Comparison of ENCODE assay signal across 3 cellular contexts in genomic region chr2:204898928-204899640, GRCh38.
A peak's percentile ranks its signal among the peaks of the same experiment; 100 is the strongest.
TF ChIP-seq lines count a peak whose summit lies in the region.

No MANE protein-coding gene starts in this region.

TF ChIP-seq in HepG2, 621 proteins besides CTCF, POLR2A, EP300 and RAD21:
- no peak for TF ChIP-seq HNRNPH1 (optimal IDR thresholded peaks at IDR 0.05; ENCODE audit: low read depth, low read length)
- peak; percentile 75 for TF ChIP-seq HNRNPK (IDR thresholded peaks at IDR 0.05; ENCODE audit: low read depth, low read length, poor library complexity, severe bottlenecking)
- TF ChIP-seq CEBPB (IDR thresholded peaks at IDR 0.05; ENCODE audit: borderline replicate concordance, low read depth, low read length), result peak; percentile 70; the same call in 1 of the 2 replicates

TF ChIP-seq in IMR-90, 13 proteins besides CTCF, POLR2A, EP300 and RAD21:
- TF ChIP-seq RCOR1 (IDR thresholded peaks at IDR 0.05; ENCODE audit: insufficient replicate concordance, low read length) (no peak), MAFK (IDR thresholded peaks at IDR 0.05; ENCODE audit: low read depth, low read length) (no peak), CHD1 (IDR thresholded peaks at IDR 0.05; ENCODE audit: low read depth, low read length) (no peak), CEBPB (IDR thresholded peaks at IDR 0.05; ENCODE audit: low read depth, low read length) (peak; percentile 81), BHLHE40 (IDR thresholded peaks at IDR 0.05; ENCODE audit: low read depth, low read length) (no peak)
- TF ChIP-seq, protein P1, sequence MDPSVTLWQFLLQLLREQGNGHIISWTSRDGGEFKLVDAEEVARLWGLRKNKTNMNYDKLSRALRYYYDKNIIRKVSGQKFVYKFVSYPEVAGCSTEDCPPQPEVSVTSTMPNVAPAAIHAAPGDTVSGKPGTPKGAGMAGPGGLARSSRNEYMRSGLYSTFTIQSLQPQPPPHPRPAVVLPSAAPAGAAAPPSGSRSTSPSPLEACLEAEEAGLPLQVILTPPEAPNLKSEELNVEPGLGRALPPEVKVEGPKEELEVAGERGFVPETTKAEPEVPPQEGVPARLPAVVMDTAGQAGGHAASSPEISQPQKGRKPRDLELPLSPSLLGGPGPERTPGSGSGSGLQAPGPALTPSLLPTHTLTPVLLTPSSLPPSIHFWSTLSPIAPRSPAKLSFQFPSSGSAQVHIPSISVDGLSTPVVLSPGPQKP (IDR thresholded peaks at IDR 0.05; ENCODE audit: borderline replicate concordance, low read depth, low read length), result no peak

TF ChIP-seq in H1, 55 proteins besides CTCF, POLR2A, EP300 and RAD21:
- no peak for TF ChIP-seq CHD7 (IDR thresholded peaks at IDR 0.05; ENCODE audit: insufficient replicate concordance, low read length)
- TF ChIP-seq CEBPB (IDR thresholded peaks at IDR 0.05; ENCODE audit: low read depth, low read length), result peak; percentile 19; the same call in 1 of the 2 replicates
